In the genomic region with DNA sequence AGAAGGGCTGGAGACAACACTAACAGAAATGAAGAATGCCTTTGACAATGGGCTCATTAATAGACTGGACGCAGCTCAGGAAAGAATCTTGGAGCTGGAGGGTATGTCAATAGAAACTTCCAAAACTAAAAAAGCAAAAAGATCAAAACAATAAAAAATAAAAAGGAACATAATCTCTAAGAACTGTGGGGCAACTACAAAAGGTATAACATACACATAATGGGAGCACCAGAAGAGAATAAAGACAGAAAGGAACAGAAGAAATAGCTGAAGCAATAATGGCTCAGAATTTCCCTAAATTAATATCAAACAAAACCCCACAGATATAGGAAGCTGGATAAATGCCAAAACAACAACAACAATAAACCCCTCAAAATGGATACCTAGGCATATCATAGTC, we compare ENCODE assay signal across 3 cellular contexts.
"Had no signal": no experiment of that assay in that cellular context is flagged by ENCODE, and none has a peak within 500 bp of the region (broad histone marks: within the 10 kb centered on the region; RNA-seq: fewer than 3 reads in every experiment).

No MANE protein-coding gene starts in this region.

- H3K4me3 ChIP-seq: GM12878 had no signal

- ATAC-seq: GM12878 had no signal

- DNase-seq: GDM1, GF-D8 had no signal
